2 cellular contexts compared by ENCODE assay signal in the genomic region with DNA sequence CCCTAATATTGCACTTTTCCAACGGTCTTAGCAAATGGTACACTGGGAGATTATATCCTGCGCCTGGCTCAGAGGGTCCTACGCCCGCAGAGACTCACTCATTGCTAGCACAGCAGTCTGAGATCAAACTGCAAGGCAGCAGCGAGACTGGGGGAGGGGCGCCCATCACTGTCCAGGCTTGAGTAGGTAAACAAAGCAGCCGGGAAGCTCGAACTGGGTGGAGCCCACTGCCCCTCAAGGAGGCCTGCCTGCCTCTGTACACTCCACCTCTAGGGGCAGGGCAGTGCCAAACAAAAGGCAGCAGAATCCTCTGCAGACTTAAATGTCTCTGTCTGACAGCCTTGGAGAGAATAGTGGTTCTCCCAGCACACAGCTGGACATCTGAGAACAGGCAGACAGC. TPM values are rescaled to one million over a fixed set of nuclear protein-coding genes. Genes with fewer than 3 reads are reported as not detected.
"Had no signal": no experiment of that assay in that cellular context is flagged by ENCODE, and none has a peak within 500 bp of the region (broad histone marks: within the 10 kb centered on the region; RNA-seq: fewer than 3 reads in every experiment).

No MANE protein-coding gene starts in this region.

RNA-seq across cellular contexts. Expression of a gene that starts 41.1 kb away (rescaled TPM):
- total RNA-seq: naive thymus-derived CD8-positive, alpha-beta T cell; skeletal muscle tissue had no signal
- polyA plus RNA-seq: naive thymus-derived CD8-positive, alpha-beta T cell had no signal
